In the genomic region with DNA sequence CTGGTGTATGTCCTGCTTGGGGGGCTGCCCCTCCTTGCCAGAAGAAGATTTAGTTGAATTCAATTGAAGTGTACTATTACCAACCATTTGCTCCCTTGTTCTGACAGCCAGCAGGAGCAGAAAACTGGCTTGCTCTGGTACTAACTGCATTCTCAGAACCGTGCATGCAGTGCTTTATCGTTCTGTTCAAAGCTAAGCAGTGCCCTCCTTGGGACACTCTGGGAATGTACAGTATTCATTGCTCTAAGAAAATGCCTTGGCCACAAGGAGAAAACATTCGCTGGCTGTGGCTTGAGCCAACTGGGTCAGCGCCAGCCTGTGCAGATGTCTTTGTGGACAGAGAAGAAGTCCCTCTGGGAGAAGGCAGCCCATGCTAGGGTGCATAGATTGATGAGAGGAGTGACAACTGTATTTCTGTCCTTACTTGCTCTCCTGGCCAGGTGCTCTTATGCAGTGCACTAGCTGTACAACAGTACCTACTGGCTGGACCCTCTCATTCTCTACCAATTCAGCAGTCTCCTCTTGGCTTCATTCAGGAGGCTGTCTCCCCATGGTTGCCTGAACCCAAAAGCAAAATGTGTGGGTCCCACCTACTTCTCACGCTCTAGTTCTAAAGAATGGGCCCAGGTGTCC, we compare ENCODE assay signal across 8 cellular contexts.
DNase-seq lines count a peak whose midpoint lies in the region; ATAC-seq and TF ChIP-seq lines count a peak whose summit lies in the region.

No MANE protein-coding gene starts in this region.

- H3K18ac ChIP-seq in neuronal stem cell (ENCODE audit: low read length), result no peak overlapping the region

- no CpG with 5 or more reads among the region's 5 CpGs for WGBS in neuronal stem cell (ENCODE audit: extremely low coverage in 2 of 2, insufficient read length in 2 of 2, insufficient replicate concordance in 1 of 2), 2 donors

- H2BK5ac ChIP-seq in neuronal stem cell (ENCODE audit: low read length), result no peak overlapping the region

- H2BK15ac ChIP-seq in neuronal stem cell (ENCODE audit: low read length), result no peak overlapping the region

- peak overlapping the region; percentile 89 for H2AFZ ChIP-seq in neuronal stem cell (ENCODE audit: low read length)

- no peak overlapping the region for H2BK12ac ChIP-seq in neuronal stem cell (ENCODE audit: low read length)

- H3K27me3 ChIP-seq in neuronal stem cell (ENCODE audit: control insufficient read depth in 3 of 3, insufficient read depth in 3 of 3, low read depth in 1 of 3, low read length in 3 of 3), result no peaks in the 10 kb centered on the region

- no peaks in the 10 kb centered on the region for H3K79me1 ChIP-seq in neuronal stem cell (ENCODE audit: low read depth, low read length)

- no peak for ATAC-seq in GM21576 (IDR thresholded peaks at IDR 0.05; ENCODE audit: unreplicated experiment)
- no peak for ATAC-seq in GM21447 (IDR thresholded peaks at IDR 0.05; ENCODE audit: unreplicated experiment)

- H3K4me1 ChIP-seq in neuronal stem cell (ENCODE audit: control insufficient read depth in 2 of 2, insufficient read depth in 1 of 2, low read depth in 1 of 2, low read length in 2 of 2), result peaks cover 1 to 5% of the 10 kb centered on the region in 2 donors

- no peak overlapping the region for H3K4me2 ChIP-seq in neuronal stem cell (ENCODE audit: insufficient read depth, low read length, poor library complexity, severe bottlenecking)

- no peak overlapping the region for H3K9ac ChIP-seq in neuronal stem cell (ENCODE audit: low read depth, low read length, poor library complexity)

- H3K14ac ChIP-seq in neuronal stem cell (ENCODE audit: low read length), result no peak overlapping the region

- peaks cover 0 to 18% of the 10 kb centered on the region in 2 donors for H3K36me3 ChIP-seq in neuronal stem cell (replicated peaks in 1 of 2; ENCODE audit: control insufficient read depth in 2 of 2, insufficient read depth in 2 of 2, low read length in 2 of 2)

- peak; percentile 79 for TF ChIP-seq CTCF in fibroblast of the aortic adventitia (IDR thresholded peaks at IDR 0.05; ENCODE audit: insufficient read depth, low read length)

- H3K23ac ChIP-seq in neuronal stem cell (ENCODE audit: low read depth, low read length, poor library complexity), result no peak overlapping the region

- DNase-seq in DMS 273 treated with DMSO at 0.1 percent for 48 hours (lab: John Stamatoyannopoulos, UW) (peak; percentile 72), Kasumi-1 (lab: John Stamatoyannopoulos, UW) (peak; percentile 48 to 66), SK-N-DZ (ENCODE audit: low spot score) (peak; percentile 64), fibroblast of the aortic adventitia (ENCODE audit: low read depth) (peak; percentile 96), neuronal stem cell (ENCODE audit: low spot score) (peak; percentile 36)
- DNase-seq in activated CD4-positive, CD25-positive, alpha-beta regulatory T cell (lab: John Stamatoyannopoulos, UW), result no peak

- peaks cover 0 to 17% of the 10 kb centered on the region in 2 donors for H3K9me3 ChIP-seq in neuronal stem cell (replicated peaks in 1 of 2; ENCODE audit: control insufficient read depth in 2 of 2, insufficient read depth in 1 of 2, low read depth in 1 of 2, low read length in 2 of 2)

- no peak overlapping the region for H3K27ac ChIP-seq in neuronal stem cell (replicated peaks; ENCODE audit: low read length)

- no peak overlapping the region for H4K8ac ChIP-seq in neuronal stem cell (ENCODE audit: low read depth, low read length)

- no peak overlapping the region for H3K4ac ChIP-seq in neuronal stem cell (ENCODE audit: low read length)

- no peak overlapping the region for H4K91ac ChIP-seq in neuronal stem cell (ENCODE audit: low read depth, low read length, poor library complexity)

- no peak overlapping the region for H2AK5ac ChIP-seq in neuronal stem cell (ENCODE audit: low read depth, low read length)

- H3K4me3 ChIP-seq in fibroblast of the aortic adventitia (ENCODE audit: low read depth, low read length), result no peak overlapping the region
- H3K4me3 ChIP-seq in neuronal stem cell (ENCODE audit: low read length in 2 of 2), result no peak overlapping the region

- H2BK120ac ChIP-seq in neuronal stem cell (ENCODE audit: low read depth, low read length), result no peak overlapping the region

Comparison
In these comparisons a context has a peak if more than half of its experiments do, and no peak if none do; other contexts are left out.
1. DNase-seq: peak in DMS 273 treated with DMSO at 0.1 percent for 48 hours (single experiment), Kasumi-1 (2 of 2), SK-N-DZ (single experiment), fibroblast of the aortic adventitia (single experiment) and neuronal stem cell (single experiment); none in activated CD4-positive, CD25-positive, alpha-beta regulatory T cell (0 of 4).